8 cellular contexts compared by ENCODE assay signal in the genomic region with DNA sequence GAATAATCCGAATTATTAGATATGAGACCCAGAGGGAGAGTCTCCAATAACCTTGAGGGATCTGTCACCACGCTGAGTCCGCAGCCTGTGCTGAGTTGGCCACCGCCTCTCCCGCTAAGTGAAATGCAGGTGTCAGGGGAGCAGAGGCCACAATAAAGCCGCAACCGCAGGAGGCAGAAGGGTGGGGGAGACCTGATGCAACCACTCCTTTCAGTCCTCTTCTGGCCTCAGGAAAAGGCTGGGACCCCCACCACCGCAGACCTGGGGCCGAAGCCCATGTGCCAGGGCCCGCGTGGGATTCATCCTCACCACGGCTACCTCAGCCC. TPM values are rescaled to one million over a fixed set of nuclear protein-coding genes. Genes with fewer than 3 reads are reported as not detected.
DNase-seq lines count a peak whose midpoint lies in the region; ATAC-seq, FAIRE-seq and TF ChIP-seq lines count a peak whose summit lies in the region.

No MANE protein-coding gene starts in this region.

- no peaks in the 10 kb centered on the region; the same call in 1 of the 2 replicates for H3K27me3 ChIP-seq in Panc1 (ENCODE audit: control insufficient read depth, insufficient read depth, low read length)

- H3K4me3 Mint-ChIP-seq in activated CD4-positive, alpha-beta T cell treated with anti-CD3 and anti-CD28 coated beads, Interleukin-2, amount 10 ng/mL, durations not matched to agents 24 days and 14 days = peak overlapping the region; percentile 19
- peak overlapping the region; percentile 42 to 80 (median 51) for H3K4me3 Mint-ChIP-seq in naive B cell

- H3K4me1 ChIP-seq in Panc1 (ENCODE audit: control insufficient read depth, insufficient read depth, low read length) = peaks cover 19% of the 10 kb centered on the region

- H3K36me3 Mint-ChIP-seq in activated CD4-positive, alpha-beta T cell treated with anti-CD3 and anti-CD28 coated beads, Interleukin-2, amount 10 ng/mL, durations not matched to agents 24 days and 14 days (ENCODE audit: low read depth) = no peaks in the 10 kb centered on the region
- peaks cover 0 to 7% of the 10 kb centered on the region in 2 donors for H3K36me3 Mint-ChIP-seq in naive B cell

- H3K4me1 Mint-ChIP-seq in activated CD4-positive, alpha-beta T cell treated with anti-CD3 and anti-CD28 coated beads, Interleukin-2, amount 10 ng/mL, durations not matched to agents 24 days and 14 days = peaks cover 4% of the 10 kb centered on the region
- H3K4me1 Mint-ChIP-seq in naive B cell = peaks cover 8 to 21% (median 13%) of the 10 kb centered on the region in 3 donors

- peak overlapping the region; percentile 80 to 93 for H3K4me3 ChIP-seq in Panc1 (ENCODE audit: low read depth in 2 of 2, low read length in 2 of 2)

- CTCF ChIA-PET in Panc1 (lab: Charles Lee) = interaction anchor here (0.7 kb wide), 1 partner anchor 210 kb away, joined by 6 read pairs; no protein-coding TSS in a partner anchor

- peaks cover 6% of the 10 kb centered on the region for H3K9me3 Mint-ChIP-seq in activated CD4-positive, alpha-beta T cell treated with anti-CD3 and anti-CD28 coated beads, Interleukin-2, amount 10 ng/mL, durations not matched to agents 24 days and 14 days
- H3K9me3 Mint-ChIP-seq in naive B cell = peaks cover 0 to 6% (median 0%) of the 10 kb centered on the region in 7 donors

- no peak for TF ChIP-seq POLR2A in H54 (IDR thresholded peaks at IDR 0.05; ENCODE audit: low read depth, low read length)

- H3K36me3 ChIP-seq in Panc1 (ENCODE audit: control insufficient read depth, insufficient read depth, low read length) = no peaks in the 10 kb centered on the region

- DNase-seq in activated CD4-positive, alpha-beta T cell treated with anti-CD3 and anti-CD28 coated beads, Interleukin-2, amount 10 ng/mL, durations not matched to agents 24 days and 14 days = no peak
- no peak for DNase-seq in activated CD4-positive, alpha-beta T cell treated with anti-CD3 and anti-CD28 coated beads for 1 hour
- no peak for DNase-seq in Panc1 (ENCODE audit: low read depth, low spot score)
- no peak for DNase-seq in epithelial cell of prostate (ENCODE audit: low read depth, low spot score)
- no peak for DNase-seq in naive B cell
- no peak for DNase-seq in H54 (ENCODE audit: insufficient read length, low spot score)
- DNase-seq in NCI-H1048 (lab: John Stamatoyannopoulos, UW) = no peak

- ATAC-seq in Panc1 = peak; percentile 66
- no peak for ATAC-seq in naive B cell (ENCODE audit: low read depth in 2 of 2)
- ATAC-seq in activated CD4-positive, CD25-positive, alpha-beta regulatory T cell treated with anti-CD3 and anti-CD28 coated beads, Interleukin-2, amount 50 U/mL, for 24 hours = no peak

- H3K27me3 Mint-ChIP-seq in activated CD4-positive, alpha-beta T cell treated with anti-CD3 and anti-CD28 coated beads, Interleukin-2, amount 10 ng/mL, durations not matched to agents 24 days and 14 days = peaks cover 63% of the 10 kb centered on the region
- peaks cover 35 to 67% (median 61%) of the 10 kb centered on the region in 3 donors for H3K27me3 Mint-ChIP-seq in naive B cell

- TF ChIP-seq CTCF in Panc1 (IDR thresholded peaks at IDR 0.05) = no peak

- intact Hi-C loops in activated CD4-positive, alpha-beta T cell treated with anti-CD3 and anti-CD28 coated beads, Interleukin-2, amount 10 ng/mL, durations not matched to agents 24 days and 14 days (cut with micrococcal nuclease) = no loop called here
- intact Hi-C loops in Panc1 (cut with micrococcal nuclease; ENCODE audit: unreplicated experiment) = loop anchor here (10.0 kb wide), 1 partner anchor 323 kb away; no protein-coding TSS in a partner anchor

- BruUV-seq in Panc1 (replicated peaks; lab: Mats Ljungman, UMichigan) = no TSS peak

- H3K27ac ChIP-seq in Panc1 (ENCODE audit: low read length) (peak overlapping the region; percentile 79), epithelial cell of prostate (peak overlapping the region; percentile 30)

- no peak overlapping the region for H3K27ac Mint-ChIP-seq in activated CD4-positive, alpha-beta T cell treated with anti-CD3 and anti-CD28 coated beads, Interleukin-2, amount 10 ng/mL, durations not matched to agents 24 days and 14 days
- H3K27ac Mint-ChIP-seq in naive B cell = no peak overlapping the region

- 0 out of 2 replicates have a peak, but pooled peaks cover 6% of the 10 kb centered on the region for H3K9me3 ChIP-seq in Panc1 (ENCODE audit: control insufficient read depth, insufficient read depth, low read depth, low read length)

- FAIRE-seq in H54 (lab: Jason Lieb, UNC) = no peak

- POLR2A ChIA-PET in Panc1 (lab: Charles Lee) = interaction anchor here (0.7 kb wide), 1 partner anchor 13 kb away, joined by 3 read pairs; no protein-coding TSS in a partner anchor

- in situ Hi-C loops in Panc1 (cut with HindIII; ENCODE audit: low pct_unique_long_range_greater_than_20kb, low sequenced_read_pairs) = no loop called here

RNA-seq across cellular contexts. Expression of a gene that starts 0.6 kb away (rescaled TPM):
- total RNA-seq in activated CD4-positive, alpha-beta T cell treated with anti-CD3 and anti-CD28 coated beads, Interleukin-2, amount 10 ng/mL, durations not matched to agents 24 days and 14 days = 0.02 and 0.09 TPM in 2 replicates
- 82.3 TPM for total RNA-seq in Panc1 (2021; ENCODE audit: unreplicated experiment)
- polyA plus RNA-seq in Panc1 (2012; ENCODE audit: insufficient read length) = 13.3 TPM
- under 1 TPM; 0.18 to 0.90 (median 0.35) TPM for polyA plus RNA-seq in naive B cell (ENCODE audit: low read depth in 6 of 6)

Comparison
In these comparisons a context has a peak if more than half of its experiments do, and no peak if none do; other contexts are left out.
1. RNA of a gene that starts 0.6 kb away (total RNA-seq): 82.3 TPM in Panc1 (single experiment); 0.02 to 0.09 TPM in activated CD4-positive, alpha-beta T cell treated with anti-CD3 and anti-CD28 coated beads, Interleukin-2, amount 10 ng/mL, durations not matched to agents 24 days and 14 days; every median in the first group is over 10 times any median in the second.